Comparison of ENCODE assay signal across 1 cellular context in genomic region chr17:76141212-76142043, GRCh38.
A peak's percentile ranks its signal among the peaks of the same experiment; 100 is the strongest.
TF ChIP-seq lines count a peak whose summit lies in the region.

TSS of gene FOXJ1 (minus strand) at chr17:76141245. CDS start at chr17:76140395, 850 bp downstream.

TF ChIP-seq in HepG2, 621 proteins besides CTCF, POLR2A, EP300 and RAD21 (continued from another document and continues in another):
- peak; percentile 69 for TF ChIP-seq BCL3 (CRISPR knock-in tag; IDR thresholded peaks at IDR 0.05)
- 0 out of 2 replicates have a peak, but pooled peaks have one; percentile 9 for TF ChIP-seq MIXL1 (CRISPR knock-in tag; IDR thresholded peaks at IDR 0.05)
- TF ChIP-seq ARHGAP35 (CRISPR knock-in tag; IDR thresholded peaks at IDR 0.05; ENCODE audit: borderline replicate concordance), result peak; percentile 57; the same call in 1 of the 2 replicates
- TF ChIP-seq THAP11 (CRISPR knock-in tag; IDR thresholded peaks at IDR 0.05), result peak; percentile 38; the same call in 1 of the 2 replicates
- peak; percentile 70 for TF ChIP-seq DRAP1 (CRISPR knock-in tag; IDR thresholded peaks at IDR 0.05)
- TF ChIP-seq ERF (CRISPR knock-in tag; IDR thresholded peaks at IDR 0.05), result 0 out of 2 replicates have a peak, but pooled peaks have one; percentile 62
- TF ChIP-seq ZNF687 (CRISPR knock-in tag; IDR thresholded peaks at IDR 0.05), result peak; percentile 93
- no peak for TF ChIP-seq SOX13 (IDR thresholded peaks at IDR 0.05)
- peak in 1 of 2 experiments; percentile 22; a peak in 1 of 4 replicates for TF ChIP-seq SOX13 (CRISPR knock-in tag; conservative IDR thresholded peaks at IDR 0.05 in 1 of 2, IDR thresholded peaks at IDR 0.05 in 1 of 2)
- peak; percentile 100 for TF ChIP-seq MXI1 (IDR thresholded peaks at IDR 0.05; ENCODE audit: borderline replicate concordance, low read depth, low read length)
- peak; percentile 47; the same call in 1 of the 2 replicates for TF ChIP-seq FOXP4 (CRISPR knock-in tag; IDR thresholded peaks at IDR 0.05)
- peak; percentile 75; the same call in 1 of the 2 replicates for TF ChIP-seq ZNF546 (CRISPR knock-in tag; conservative IDR thresholded peaks at IDR 0.05)
- no peak; the same call in 1 of the 2 replicates for TF ChIP-seq REPIN1 (CRISPR knock-in tag; IDR thresholded peaks at IDR 0.05; ENCODE audit: borderline replicate concordance, low read depth)
- TF ChIP-seq GMEB1 (CRISPR knock-in tag; IDR thresholded peaks at IDR 0.05; ENCODE audit: borderline replicate concordance), result 0 out of 2 replicates have a peak, but pooled peaks have one; percentile 32
- peak; percentile 85; the same call in 1 of the 2 replicates for TF ChIP-seq ZNF274 (CRISPR knock-in tag; IDR thresholded peaks at IDR 0.05)
- TF ChIP-seq NR2F1 (CRISPR knock-in tag; IDR thresholded peaks at IDR 0.05), result no peak
- TF ChIP-seq KMT2B (CRISPR knock-in tag; IDR thresholded peaks at IDR 0.05), result peak; percentile 51; the same call in 1 of the 2 replicates
- TF ChIP-seq CSRNP1 (CRISPR knock-in tag; IDR thresholded peaks at IDR 0.05), result peak; percentile 32; the same call in 1 of the 2 replicates
- TF ChIP-seq ZNF33B (CRISPR knock-in tag; IDR thresholded peaks at IDR 0.05), result peak; percentile 85; the same call in 1 of the 2 replicates
- TF ChIP-seq ZBTB34 (CRISPR knock-in tag; IDR thresholded peaks at IDR 0.05), result no peak
- TF ChIP-seq CREBL2 (CRISPR knock-in tag; IDR thresholded peaks at IDR 0.05; ENCODE audit: borderline replicate concordance), result peak; percentile 73; the same call in 1 of the 2 replicates
- TF ChIP-seq PATZ1 (CRISPR knock-in tag; IDR thresholded peaks at IDR 0.05), result peak; percentile 63
- peak; percentile 96 for TF ChIP-seq SP4 (CRISPR knock-in tag; IDR thresholded peaks at IDR 0.05)
- no peak for TF ChIP-seq ZNF720 (CRISPR knock-in tag; IDR thresholded peaks at IDR 0.05)
- peak; percentile 82; the same call in 1 of the 2 replicates for TF ChIP-seq HIVEP1 (CRISPR knock-in tag; IDR thresholded peaks at IDR 0.05)
- peak; percentile 27; the same call in 1 of the 2 replicates for TF ChIP-seq MXD4 (CRISPR knock-in tag; IDR thresholded peaks at IDR 0.05)
- peak; percentile 10; the same call in 1 of the 2 replicates for TF ChIP-seq TFAP4 (IDR thresholded peaks at IDR 0.05; ENCODE audit: borderline replicate concordance, low read depth)
- no peak; the same call in 1 of the 2 replicates for TF ChIP-seq E2F5 (CRISPR knock-in tag; conservative IDR thresholded peaks at IDR 0.05)
- peak; percentile 51 for TF ChIP-seq KAT8 (CRISPR knock-in tag; IDR thresholded peaks at IDR 0.05)
- TF ChIP-seq SAP130 (CRISPR knock-in tag; IDR thresholded peaks at IDR 0.05; ENCODE audit: low read depth), result peak; percentile 99
- no peak for TF ChIP-seq SP1 (IDR thresholded peaks at IDR 0.05)
- TF ChIP-seq SP1 (CRISPR knock-in tag; IDR thresholded peaks at IDR 0.05), result peak; percentile 96
- TF ChIP-seq HOXA9 (CRISPR knock-in tag; IDR thresholded peaks at IDR 0.05; ENCODE audit: borderline replicate concordance), result no peak
- TF ChIP-seq ZNF800 (CRISPR knock-in tag; IDR thresholded peaks at IDR 0.05), result peak; percentile 69; the same call in 1 of the 2 replicates
